Comparison of ENCODE assay signal across 1 cellular context in the genomic region with DNA sequence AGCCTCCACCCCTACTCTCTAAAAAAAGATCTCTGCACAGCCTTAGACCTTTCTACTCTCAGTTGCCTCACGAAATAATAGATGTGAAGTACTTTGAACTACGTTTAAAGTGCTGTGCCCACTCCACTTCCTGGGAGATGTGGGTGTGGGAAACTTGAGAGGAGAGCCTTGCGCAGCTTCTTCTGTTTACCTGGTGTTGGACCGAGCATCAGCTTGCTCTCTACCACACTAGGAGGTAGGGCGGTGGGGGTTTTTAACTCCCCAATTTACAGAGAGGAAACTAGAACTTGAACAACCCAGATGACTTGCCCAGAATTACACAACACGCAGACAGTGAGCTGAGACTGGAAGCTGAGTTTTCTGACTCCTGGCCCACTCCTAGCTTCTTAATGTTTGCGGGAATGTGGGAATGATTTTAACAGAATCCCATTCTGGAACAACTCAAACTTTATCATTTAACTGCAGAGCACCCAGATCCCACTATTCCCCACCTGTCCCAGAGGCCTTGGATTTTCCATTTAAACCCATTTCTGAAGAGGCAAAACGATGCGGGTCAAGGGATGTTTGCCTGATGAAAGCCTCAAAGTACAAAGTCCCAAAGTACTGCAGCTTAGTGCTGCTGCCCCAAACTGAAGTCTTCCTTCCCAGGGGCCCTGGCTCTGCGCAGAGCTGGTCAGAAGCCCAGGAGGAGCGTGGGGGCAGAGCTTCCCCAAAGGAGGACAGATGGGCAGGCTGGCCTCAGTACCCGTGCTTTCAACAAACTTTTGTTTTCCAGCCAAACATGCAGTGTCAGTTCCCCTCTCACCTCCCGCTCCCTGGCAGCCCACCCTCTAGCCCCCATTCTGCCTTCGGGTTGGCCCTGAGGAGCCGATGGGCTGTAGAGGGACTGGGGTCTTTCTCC.
TF ChIP-seq lines count a peak whose summit lies in the region.

No MANE protein-coding gene starts in this region.

TF ChIP-seq in SK-N-SH treated with all-trans-retinoic acid at 6 μM for 48 hours, 23 proteins besides CTCF, POLR2A, EP300 and RAD21 (continued from another document):
- TF ChIP-seq, protein P1, sequence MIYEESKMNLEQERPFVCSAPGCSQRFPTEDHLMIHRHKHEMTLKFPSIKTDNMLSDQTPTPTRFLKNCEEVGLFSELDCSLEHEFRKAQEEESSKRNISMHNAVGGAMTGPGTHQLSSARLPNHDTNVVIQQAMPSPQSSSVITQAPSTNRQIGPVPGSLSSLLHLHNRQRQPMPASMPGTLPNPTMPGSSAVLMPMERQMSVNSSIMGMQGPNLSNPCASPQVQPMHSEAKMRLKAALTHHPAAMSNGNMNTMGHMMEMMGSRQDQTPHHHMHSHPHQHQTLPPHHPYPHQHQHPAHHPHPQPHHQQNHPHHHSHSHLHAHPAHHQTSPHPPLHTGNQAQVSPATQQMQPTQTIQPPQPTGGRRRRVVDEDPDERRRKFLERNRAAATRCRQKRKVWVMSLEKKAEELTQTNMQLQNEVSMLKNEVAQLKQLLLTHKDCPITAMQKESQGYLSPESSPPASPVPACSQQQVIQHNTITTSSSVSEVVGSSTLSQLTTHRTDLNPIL (CRISPR knock-in tag; IDR thresholded peaks at IDR 0.05; ENCODE audit: low read depth) = no peak
- TF ChIP-seq ZFP3 (CRISPR knock-in tag; IDR thresholded peaks at IDR 0.05) (no peak), TCF4 (CRISPR knock-in tag; IDR thresholded peaks at IDR 0.05; ENCODE audit: borderline replicate concordance) (no peak), GLIS3 (CRISPR knock-in tag; IDR thresholded peaks at IDR 0.05) (no peak), RARB (CRISPR knock-in tag; IDR thresholded peaks at IDR 0.05) (no peak), PPARA (CRISPR knock-in tag; IDR thresholded peaks at IDR 0.05; ENCODE audit: borderline replicate concordance) (no peak)
- TF ChIP-seq, protein P2, sequence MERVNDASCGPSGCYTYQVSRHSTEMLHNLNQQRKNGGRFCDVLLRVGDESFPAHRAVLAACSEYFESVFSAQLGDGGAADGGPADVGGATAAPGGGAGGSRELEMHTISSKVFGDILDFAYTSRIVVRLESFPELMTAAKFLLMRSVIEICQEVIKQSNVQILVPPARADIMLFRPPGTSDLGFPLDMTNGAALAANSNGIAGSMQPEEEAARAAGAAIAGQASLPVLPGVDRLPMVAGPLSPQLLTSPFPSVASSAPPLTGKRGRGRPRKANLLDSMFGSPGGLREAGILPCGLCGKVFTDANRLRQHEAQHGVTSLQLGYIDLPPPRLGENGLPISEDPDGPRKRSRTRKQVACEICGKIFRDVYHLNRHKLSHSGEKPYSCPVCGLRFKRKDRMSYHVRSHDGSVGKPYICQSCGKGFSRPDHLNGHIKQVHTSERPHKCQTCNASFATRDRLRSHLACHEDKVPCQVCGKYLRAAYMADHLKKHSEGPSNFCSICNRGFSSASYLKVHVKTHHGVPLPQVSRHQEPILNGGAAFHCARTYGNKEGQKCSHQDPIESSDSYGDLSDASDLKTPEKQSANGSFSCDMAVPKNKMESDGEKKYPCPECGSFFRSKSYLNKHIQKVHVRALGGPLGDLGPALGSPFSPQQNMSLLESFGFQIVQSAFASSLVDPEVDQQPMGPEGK (CRISPR knock-in tag; IDR thresholded peaks at IDR 0.05; ENCODE audit: borderline replicate concordance) = no peak
- TF ChIP-seq, protein P3, sequence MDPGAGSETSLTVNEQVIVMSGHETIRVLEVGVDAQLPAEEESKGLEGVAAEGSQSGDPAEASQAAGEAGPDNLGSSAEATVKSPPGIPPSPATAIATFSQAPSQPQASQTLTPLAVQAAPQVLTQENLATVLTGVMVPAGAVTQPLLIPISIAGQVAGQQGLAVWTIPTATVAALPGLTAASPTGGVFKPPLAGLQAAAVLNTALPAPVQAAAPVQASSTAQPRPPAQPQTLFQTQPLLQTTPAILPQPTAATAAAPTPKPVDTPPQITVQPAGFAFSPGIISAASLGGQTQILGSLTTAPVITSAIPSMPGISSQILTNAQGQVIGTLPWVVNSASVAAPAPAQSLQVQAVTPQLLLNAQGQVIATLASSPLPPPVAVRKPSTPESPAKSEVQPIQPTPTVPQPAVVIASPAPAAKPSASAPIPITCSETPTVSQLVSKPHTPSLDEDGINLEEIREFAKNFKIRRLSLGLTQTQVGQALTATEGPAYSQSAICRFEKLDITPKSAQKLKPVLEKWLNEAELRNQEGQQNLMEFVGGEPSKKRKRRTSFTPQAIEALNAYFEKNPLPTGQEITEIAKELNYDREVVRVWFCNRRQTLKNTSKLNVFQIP (CRISPR knock-in tag; IDR thresholded peaks at IDR 0.05; ENCODE audit: borderline replicate concordance, low read depth) = no peak
- TF ChIP-seq, protein P4, sequence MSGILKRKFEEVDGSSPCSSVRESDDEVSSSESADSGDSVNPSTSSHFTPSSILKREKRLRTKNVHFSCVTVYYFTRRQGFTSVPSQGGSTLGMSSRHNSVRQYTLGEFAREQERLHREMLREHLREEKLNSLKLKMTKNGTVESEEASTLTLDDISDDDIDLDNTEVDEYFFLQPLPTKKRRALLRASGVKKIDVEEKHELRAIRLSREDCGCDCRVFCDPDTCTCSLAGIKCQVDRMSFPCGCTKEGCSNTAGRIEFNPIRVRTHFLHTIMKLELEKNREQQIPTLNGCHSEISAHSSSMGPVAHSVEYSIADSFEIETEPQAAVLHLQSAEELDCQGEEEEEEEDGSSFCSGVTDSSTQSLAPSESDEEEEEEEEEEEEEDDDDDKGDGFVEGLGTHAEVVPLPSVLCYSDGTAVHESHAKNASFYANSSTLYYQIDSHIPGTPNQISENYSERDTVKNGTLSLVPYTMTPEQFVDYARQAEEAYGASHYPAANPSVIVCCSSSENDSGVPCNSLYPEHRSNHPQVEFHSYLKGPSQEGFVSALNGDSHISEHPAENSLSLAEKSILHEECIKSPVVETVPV (CRISPR knock-in tag; IDR thresholded peaks at IDR 0.05) = no peak
